ENCODE assay signal across 14 cellular contexts in the genomic region with DNA sequence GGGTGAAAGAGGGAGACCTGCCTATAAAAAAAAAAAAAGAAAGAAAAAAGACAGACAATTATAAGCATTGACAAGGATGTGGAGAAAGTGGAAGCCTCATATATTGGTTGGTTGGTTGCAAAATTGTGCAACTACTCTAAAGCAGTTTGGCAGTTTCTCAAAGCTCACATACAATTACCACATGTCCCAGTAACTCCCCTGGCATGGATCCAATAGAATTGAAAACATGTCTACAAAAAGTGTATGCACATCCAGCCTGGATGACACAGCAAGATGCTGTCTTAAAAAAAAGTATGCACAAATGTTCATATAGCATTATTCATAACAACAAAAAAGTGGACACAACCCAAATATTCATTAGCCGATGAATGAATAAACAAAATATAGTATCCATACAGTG. TPM values are rescaled to one million over a fixed set of nuclear protein-coding genes. Genes with fewer than 3 reads are reported as not detected.
A peak's percentile ranks its signal among the peaks of the same experiment; 100 is the strongest.
DNase-seq lines count a peak whose midpoint lies in the region; FAIRE-seq and TF ChIP-seq lines count a peak whose summit lies in the region.
"Had no signal": no experiment of that assay in that cellular context is flagged by ENCODE, and none has a peak within 500 bp of the region (broad histone marks: within the 10 kb centered on the region; RNA-seq: fewer than 3 reads in every experiment).

No MANE protein-coding gene starts in this region.

- H3K27ac ChIP-seq in small intestine (ENCODE audit: low read depth in 1 of 2, low read length in 1 of 2) = no peak overlapping the region
- no peak overlapping the region for H3K27ac ChIP-seq in trophoblast cell (ENCODE audit: low read depth, low read length)
- no peak overlapping the region for H3K27ac ChIP-seq in WERI-Rb-1
- no peak overlapping the region for H3K27ac ChIP-seq in CD4-positive, alpha-beta memory T cell (ENCODE audit: low read depth, low read length)
- H3K27ac ChIP-seq: A549 had no signal

- H3K4me3 ChIP-seq in small intestine (ENCODE audit: low read depth in 1 of 2, low read length in 2 of 2) (no peak overlapping the region), trophoblast cell (ENCODE audit: low read depth, low read length) (no peak overlapping the region), WERI-Rb-1 (ENCODE audit: low read depth, low read length) (no peak overlapping the region)
- H3K4me3 ChIP-seq in CD4-positive, alpha-beta memory T cell (ENCODE audit: low read length in 2 of 2) = no peak overlapping the region
- H3K4me3 ChIP-seq: A549 had no signal

- intact Hi-C loops in CD4-positive, alpha-beta memory T cell (cut with micrococcal nuclease) = no loop called here

- H3K79me2 ChIP-seq in trophoblast cell (ENCODE audit: control insufficient read depth, insufficient read depth, low read length, poor library complexity) = no peaks in the 10 kb centered on the region

- no peak overlapping the region for H3K14ac ChIP-seq in trophoblast cell (ENCODE audit: low read length)

- H3K4me3 Mint-ChIP-seq in CD4-positive, alpha-beta memory T cell = no peak overlapping the region
- H3K4me3 Mint-ChIP-seq: immature natural killer cell; stimulated activated naive CD8-positive, alpha-beta T cell treated with anti-CD3 and anti-CD28 coated beads, Interleukin-15, amount 100 ng/mL, for 72 hours had no signal

- H3K9me3 ChIP-seq in small intestine (ENCODE audit: control insufficient read depth, low read depth) (no peaks in the 10 kb centered on the region), trophoblast cell (ENCODE audit: insufficient read depth, low read depth, low read length) (no peaks in the 10 kb centered on the region), WERI-Rb-1 (ENCODE audit: severe bottlenecking) (no peaks in the 10 kb centered on the region)
- no peaks in the 10 kb centered on the region for H3K9me3 ChIP-seq in CD4-positive, alpha-beta memory T cell (ENCODE audit: control insufficient read depth in 1 of 2, low read length in 2 of 2)
- H3K9me3 ChIP-seq: A549 had no signal

- peak; percentile 5 for FAIRE-seq in small intestine (lab: Jason Lieb, UNC)
- FAIRE-seq: A549 had no signal

- TF ChIP-seq CTCF in WERI-Rb-1 (IDR thresholded peaks at IDR 0.05; ENCODE audit: low read depth, low read length) = no peak

- no peak overlapping the region for H4K12ac ChIP-seq in trophoblast cell (ENCODE audit: low read depth, low read length)

- POLR2A ChIA-PET in CD4-positive, alpha-beta memory T cell (lab: Charles Lee; ENCODE audit: partially characterized antibody) = no interaction called here

- H4K91ac ChIP-seq in trophoblast cell (ENCODE audit: low read depth, low read length) = no peak overlapping the region

- peaks cover 0 to 4% (median under 1%) of the 10 kb centered on the region in 4 donors for H3K4me1 Mint-ChIP-seq in CD4-positive, alpha-beta memory T cell
- H3K4me1 Mint-ChIP-seq: immature natural killer cell; stimulated activated naive CD8-positive, alpha-beta T cell treated with anti-CD3 and anti-CD28 coated beads, Interleukin-15, amount 100 ng/mL, for 72 hours had no signal

- H3K4me1 ChIP-seq in small intestine (ENCODE audit: control insufficient read depth in 2 of 2, insufficient read depth in 1 of 2, low read depth in 1 of 2, low read length in 1 of 2) = no peaks in the 10 kb centered on the region
- H3K4me1 ChIP-seq in trophoblast cell (ENCODE audit: control insufficient read depth in 1 of 2, insufficient read depth in 2 of 2, low read length in 2 of 2) = no peaks in the 10 kb centered on the region
- no peaks in the 10 kb centered on the region for H3K4me1 ChIP-seq in CD4-positive, alpha-beta memory T cell (ENCODE audit: insufficient read depth, low read length)
- H3K4me1 ChIP-seq: A549 had no signal

- H3K27me3 Mint-ChIP-seq in CD4-positive, alpha-beta memory T cell = no peaks in the 10 kb centered on the region
- H3K27me3 Mint-ChIP-seq: stimulated activated naive CD8-positive, alpha-beta T cell treated with anti-CD3 and anti-CD28 coated beads, Interleukin-15, amount 100 ng/mL, for 72 hours had no signal

- H3K36me3 Mint-ChIP-seq in CD4-positive, alpha-beta memory T cell = peaks cover 0 to 9% of the 10 kb centered on the region in 2 donors

- no peak overlapping the region for H3K4me2 ChIP-seq in trophoblast cell (ENCODE audit: low read length)
- H3K4me2 ChIP-seq: A549 had no signal

- peaks cover 0 to 4% (median 2%) of the 10 kb centered on the region in 8 donors for H3K9me3 Mint-ChIP-seq in CD4-positive, alpha-beta memory T cell

- DNase-seq in NCI-H1694 treated with DMSO at 0.1 percent for 48 hours (lab: John Stamatoyannopoulos, UW) (peak; percentile 2), NCI-H1694 (lab: John Stamatoyannopoulos, UW) (no peak), NCI-H446 (lab: John Stamatoyannopoulos, UW) (peak; percentile 19 to 86), dermis microvascular lymphatic vessel endothelial cell (ENCODE audit: low read depth in 2 of 2) (peak; percentile 39 to 68), small intestine (no peak), trophoblast cell (no peak), WERI-Rb-1 (no peak)
- no peak for DNase-seq in CD4-positive, alpha-beta memory T cell
- DNase-seq: activated CD4-positive, alpha-beta T cell treated with anti-CD3 and anti-CD28 coated beads for 48 hours; activated gamma-delta T cell; immature natural killer cell; NCI-H2029 treated with DMSO at 0.1 percent for 48 hours; stimulated activated naive CD8-positive, alpha-beta T cell treated with anti-CD3 and anti-CD28 coated beads, Interleukin-15, amount 100 ng/mL, for 72 hours had no signal

- H3K27ac Mint-ChIP-seq in CD4-positive, alpha-beta memory T cell = peak overlapping the region in 2 of 7 donors; percentile 34 to 76
- H3K27ac Mint-ChIP-seq: immature natural killer cell; stimulated activated naive CD8-positive, alpha-beta T cell treated with anti-CD3 and anti-CD28 coated beads, Interleukin-15, amount 100 ng/mL, for 72 hours had no signal

- CTCF ChIA-PET in CD4-positive, alpha-beta memory T cell (lab: Charles Lee; ENCODE audit: partially characterized antibody) = no interaction called here

- H3K36me3 ChIP-seq in small intestine (ENCODE audit: control insufficient read depth in 2 of 2, insufficient read depth in 2 of 2, low read length in 2 of 2) (no peaks in the 10 kb centered on the region), trophoblast cell (ENCODE audit: control insufficient read depth in 1 of 2, insufficient read depth in 2 of 2, low read length in 2 of 2) (peaks cover 0 to 1% of the 10 kb centered on the region in 2 experiments), WERI-Rb-1 (no peaks in the 10 kb centered on the region; the same call in 1 of the 2 replicates)
- no peaks in the 10 kb centered on the region for H3K36me3 ChIP-seq in CD4-positive, alpha-beta memory T cell (ENCODE audit: insufficient read depth, low read length)

- no peak overlapping the region for H2BK120ac ChIP-seq in trophoblast cell (ENCODE audit: insufficient read depth, low read length, poor library complexity)

- 75 to 98% (median 91%) methylated on average over 1 of the region's 1 CpG for WGBS in small intestine, 3 donors
- WGBS in trophoblast cell (ENCODE audit: extremely low coverage, insufficient coverage, insufficient read length) = no CpG with 5 or more reads among the region's 1 CpG

- no peak overlapping the region for H2BK5ac ChIP-seq in trophoblast cell (ENCODE audit: low read depth, low read length, poor library complexity)

- no peak overlapping the region for H4K8ac ChIP-seq in trophoblast cell (ENCODE audit: low read depth, low read length)

- no peak overlapping the region for H2AK5ac ChIP-seq in trophoblast cell (ENCODE audit: low read length)

- no peak overlapping the region for H3K4ac ChIP-seq in trophoblast cell (ENCODE audit: low read depth, low read length)

- no peak overlapping the region for H2AFZ ChIP-seq in trophoblast cell (ENCODE audit: insufficient read depth, low read length, poor library complexity)

- H3K27me3 ChIP-seq in small intestine (ENCODE audit: control insufficient read depth in 2 of 2, insufficient read depth in 2 of 2, low read length in 2 of 2) = no peaks in the 10 kb centered on the region
- H3K27me3 ChIP-seq in trophoblast cell (ENCODE audit: insufficient read depth, low read length) = no peaks in the 10 kb centered on the region
- H3K27me3 ChIP-seq in WERI-Rb-1 (ENCODE audit: insufficient read depth, low read depth, severe bottlenecking) = no peaks in the 10 kb centered on the region
- no peaks in the 10 kb centered on the region for H3K27me3 ChIP-seq in CD4-positive, alpha-beta memory T cell (ENCODE audit: insufficient read depth, low read length)

- H3K9ac ChIP-seq in trophoblast cell (ENCODE audit: low read length) = no peak overlapping the region

- no peak overlapping the region for H3K18ac ChIP-seq in trophoblast cell (ENCODE audit: low read length)

- H3K79me1 ChIP-seq in trophoblast cell (ENCODE audit: low read length) = no peaks in the 10 kb centered on the region

- H2BK12ac ChIP-seq in trophoblast cell (ENCODE audit: low read length) = no peak overlapping the region

- no peak overlapping the region for H3K23ac ChIP-seq in trophoblast cell (ENCODE audit: low read length)

RNA-seq across cellular contexts. Expression of a gene that starts 19.5 kb away (rescaled TPM):
- 9.4 and 10.1 TPM in 2 replicates for total RNA-seq in dermis microvascular lymphatic vessel endothelial cell
- 10 to 100 TPM in 2 of 3 donors, 1 to 10 TPM in 1; 5.9 to 16.7 (median 12.3) TPM for polyA plus RNA-seq in small intestine
- polyA plus RNA-seq in trophoblast cell (2013) = 14.2 and 15.0 TPM in 2 replicates
- total RNA-seq in CD4-positive, alpha-beta memory T cell = 10 to 100 TPM; 11.1 to 11.5 TPM
- polyA plus RNA-seq in CD4-positive, alpha-beta memory T cell = 10 to 100 TPM; 10.2 to 12.9 TPM

Comparison
In these comparisons a context has a peak if more than half of its experiments do, and no peak if none do; other contexts are left out.
1. DNase-seq: peak in NCI-H1694 treated with DMSO at 0.1 percent for 48 hours (single experiment), NCI-H446 (2 of 2) and dermis microvascular lymphatic vessel endothelial cell (2 of 2); none in NCI-H1694 (single experiment), small intestine (single experiment), trophoblast cell (0 of 2), WERI-Rb-1 (single experiment) and CD4-positive, alpha-beta memory T cell (0 of 5).